In the genomic region with DNA sequence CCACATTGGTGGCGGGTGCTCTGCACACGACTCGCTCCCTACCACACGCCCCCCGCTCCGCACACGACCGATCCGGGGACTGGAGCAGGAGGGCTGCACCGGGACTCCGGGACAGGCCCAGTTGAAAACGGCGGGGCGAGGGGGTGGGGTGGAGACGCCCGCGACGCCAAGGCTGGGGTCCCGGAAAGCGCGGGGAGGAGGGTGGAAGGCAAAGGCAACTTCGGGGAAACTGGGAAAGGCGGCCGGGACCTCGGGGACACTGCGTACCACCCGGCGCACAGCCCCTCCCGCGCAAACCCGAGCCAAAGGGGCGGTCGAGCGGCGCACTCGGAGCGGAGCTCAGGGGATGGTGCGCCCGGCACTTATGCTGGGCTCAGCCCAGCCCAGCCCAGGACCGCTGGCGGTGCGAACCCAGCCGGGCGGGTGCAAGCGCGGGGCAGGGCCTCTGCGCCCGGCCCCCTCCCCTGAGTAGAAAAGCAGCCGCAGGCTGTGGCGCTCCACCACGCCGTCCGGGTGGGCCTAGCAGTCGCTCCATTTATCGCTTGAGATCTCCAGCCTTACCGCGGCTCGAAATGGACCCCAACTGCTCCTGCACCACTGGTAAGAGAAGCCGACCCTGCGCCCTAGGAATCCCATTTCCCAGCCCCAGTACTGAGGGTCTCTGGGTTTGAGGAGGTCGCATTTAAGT, we compare ENCODE assay signal across 9 cellular contexts. TPM values are rescaled to one million over a fixed set of nuclear protein-coding genes. Genes with fewer than 3 reads are reported as not detected.
DNase-seq lines count a peak whose midpoint lies in the region; ATAC-seq and TF ChIP-seq lines count a peak whose summit lies in the region.
"Had no signal": no experiment of that assay in that cellular context is flagged by ENCODE, and none has a peak within 500 bp of the region (broad histone marks: within the 10 kb centered on the region; RNA-seq: fewer than 3 reads in every experiment).

TSS of gene MT1M (plus strand) at position 500 of the 688 bp plus-strand sequence. CDS start at position 573, 73 bp downstream.

- H3K36me3 ChIP-seq in CD8-positive, alpha-beta T cell (ENCODE audit: insufficient read depth, low read length), result no peaks in the 10 kb centered on the region

- DNase-seq in CD8-positive, alpha-beta T cell, result no peak
- DNase-seq in activated CD4-positive, alpha-beta memory T cell treated with anti-CD3 and anti-CD28 coated beads, Interleukin-2, amount 10 ng/mL, durations not matched to agents 7 days and 5 days, result no peak
- DNase-seq in globus pallidus (ENCODE audit: low spot score) (peak; percentile 58), omental fat pad (ENCODE audit: low spot score) (no peak), HuH-7 (ENCODE audit: low spot score) (no peak)

- H3K9me3 Mint-ChIP-seq in CD8-positive, alpha-beta T cell, result no peaks in the 10 kb centered on the region
- H3K9me3 Mint-ChIP-seq in activated CD4-positive, alpha-beta memory T cell treated with anti-CD3 and anti-CD28 coated beads, Interleukin-2, amount 10 ng/mL, durations not matched to agents 7 days and 5 days, result no peaks in the 10 kb centered on the region
- H3K9me3 Mint-ChIP-seq: activated naive CD4-positive, alpha-beta T cell treated with anti-CD3 and anti-CD28 coated beads, Interleukin-2, amount 50 U/mL, for 72 hours had no signal

- no peak within 1 kb of the TSS for H3K27ac ChIP-seq in CD8-positive, alpha-beta T cell (ENCODE audit: low read depth, low read length)

- intact Hi-C loops in CD8-positive, alpha-beta T cell (cut with DNase I, micrococcal nuclease), result no loop called here

- no peaks in the 10 kb centered on the region for H3K9me3 ChIP-seq in CD8-positive, alpha-beta T cell (ENCODE audit: low read length)

- no peaks in the 10 kb centered on the region for H3K36me3 Mint-ChIP-seq in CD8-positive, alpha-beta T cell
- H3K36me3 Mint-ChIP-seq in activated CD4-positive, alpha-beta memory T cell treated with anti-CD3 and anti-CD28 coated beads, Interleukin-2, amount 10 ng/mL, durations not matched to agents 7 days and 5 days (ENCODE audit: low read depth), result no peaks in the 10 kb centered on the region

- POLR2A ChIA-PET in CD8-positive, alpha-beta T cell (lab: Charles Lee), result no interaction called here
- POLR2A ChIA-PET in activated CD4-positive, alpha-beta memory T cell treated with anti-CD3 and anti-CD28 coated beads, Interleukin-2, amount 10 ng/mL, durations not matched to agents 7 days and 5 days (lab: Charles Lee), result interaction anchor here (2.5 kb wide), 1 partner anchor 15 kb away, joined by 5 read pairs; no protein-coding TSS in a partner anchor

- peaks cover 41% of the 10 kb centered on the region for H3K27me3 ChIP-seq in CD8-positive, alpha-beta T cell (ENCODE audit: insufficient read depth, low read length)

- peak within 1 kb of the TSS; percentile 37 for H3K4me3 ChIP-seq in CD8-positive, alpha-beta T cell (ENCODE audit: low read depth, low read length)

- H3K4me1 ChIP-seq in CD8-positive, alpha-beta T cell (ENCODE audit: insufficient read depth, low read length), result peaks cover 29% of the 10 kb centered on the region

- H3K27ac Mint-ChIP-seq in CD8-positive, alpha-beta T cell, result no peak within 1 kb of the TSS
- H3K27ac Mint-ChIP-seq in activated CD4-positive, alpha-beta memory T cell treated with anti-CD3 and anti-CD28 coated beads, Interleukin-2, amount 10 ng/mL, durations not matched to agents 7 days and 5 days, result no peak within 1 kb of the TSS
- H3K27ac Mint-ChIP-seq: activated naive CD4-positive, alpha-beta T cell treated with anti-CD3 and anti-CD28 coated beads, Interleukin-2, amount 50 U/mL, for 72 hours had no signal

- peak; percentile 50 for ATAC-seq in CD8-positive, alpha-beta T cell
- ATAC-seq in omental fat pad (ENCODE audit: low FRiP score) (peak; percentile 84), HG03432 (IDR thresholded peaks at IDR 0.05; ENCODE audit: unreplicated experiment) (no peak), HG03045 (IDR thresholded peaks at IDR 0.05; ENCODE audit: unreplicated experiment) (no peak), HG03159 (IDR thresholded peaks at IDR 0.05; ENCODE audit: unreplicated experiment) (no peak)

- H3K4me3 Mint-ChIP-seq in CD8-positive, alpha-beta T cell, result peak within 1 kb of the TSS; percentile 61
- peak within 1 kb of the TSS; percentile 30 for H3K4me3 Mint-ChIP-seq in activated CD4-positive, alpha-beta memory T cell treated with anti-CD3 and anti-CD28 coated beads, Interleukin-2, amount 10 ng/mL, durations not matched to agents 7 days and 5 days

- no peak for TF ChIP-seq CTCF in CD8-positive, alpha-beta T cell (IDR thresholded peaks at IDR 0.05)
- no peak for TF ChIP-seq CTCF in omental fat pad (IDR thresholded peaks at IDR 0.05)

- H3K4me1 Mint-ChIP-seq in CD8-positive, alpha-beta T cell (ENCODE audit: low read depth), result peaks cover 20% of the 10 kb centered on the region
- peaks cover 27% of the 10 kb centered on the region for H3K4me1 Mint-ChIP-seq in activated CD4-positive, alpha-beta memory T cell treated with anti-CD3 and anti-CD28 coated beads, Interleukin-2, amount 10 ng/mL, durations not matched to agents 7 days and 5 days

- H3K27me3 Mint-ChIP-seq in CD8-positive, alpha-beta T cell (ENCODE audit: low read depth), result peaks cover 61% of the 10 kb centered on the region
- peaks cover 74% of the 10 kb centered on the region for H3K27me3 Mint-ChIP-seq in activated CD4-positive, alpha-beta memory T cell treated with anti-CD3 and anti-CD28 coated beads, Interleukin-2, amount 10 ng/mL, durations not matched to agents 7 days and 5 days

- CTCF ChIA-PET in CD8-positive, alpha-beta T cell (lab: Charles Lee), result interaction anchor here (1.5 kb wide), 1 partner anchor 11 kb away, joined by 5 read pairs; no protein-coding TSS in a partner anchor
- CTCF ChIA-PET in activated CD4-positive, alpha-beta memory T cell treated with anti-CD3 and anti-CD28 coated beads, Interleukin-2, amount 10 ng/mL, durations not matched to agents 7 days and 5 days (lab: Charles Lee), result interaction anchor here (1.7 kb wide), 1 partner anchor 11 kb away, joined by 6 read pairs; no protein-coding TSS in a partner anchor

RNA-seq across cellular contexts. Expression of gene MT1M, which starts in this region (rescaled TPM):
- not detected for total RNA-seq in CD8-positive, alpha-beta T cell
- total RNA-seq in activated CD4-positive, alpha-beta memory T cell treated with anti-CD3 and anti-CD28 coated beads, Interleukin-2, amount 10 ng/mL, durations not matched to agents 7 days and 5 days, result not detected
- total RNA-seq in omental fat pad, result 100 to 1,000 TPM in 2 of 4 donors, 10 to 100 TPM in 2; 43.1 to 339 (median 186) TPM
- total RNA-seq: activated naive CD4-positive, alpha-beta T cell treated with anti-CD3 and anti-CD28 coated beads, Interleukin-2, amount 50 U/mL, for 72 hours had no signal

Comparison
In these comparisons a context has a peak if more than half of its experiments do, and no peak if none do; other contexts are left out.
1. RNA of gene MT1M (total RNA-seq): 43.1 to 339 TPM in omental fat pad; not detected in CD8-positive, alpha-beta T cell and not detected in activated CD4-positive, alpha-beta memory T cell treated with anti-CD3 and anti-CD28 coated beads, Interleukin-2, amount 10 ng/mL, durations not matched to agents 7 days and 5 days; every median in the first group is over 10 times any median in the second.
2. Peak in ATAC-seq and H3K4me3 ChIP-seq in CD8-positive, alpha-beta T cell; RNA of the gene not detected or under 1 TPM.